ENCODE assay signal across 32 cellular contexts in genomic region chr2:187126247-187127005, GRCh38.
"Had no signal": no experiment of that assay in that cellular context is flagged by ENCODE, and none has a peak within 500 bp of the region (broad histone marks: within the 10 kb centered on the region; RNA-seq: fewer than 3 reads in every experiment).

No MANE protein-coding gene starts in this region.

- H3K36me3 ChIP-seq: brain microvascular endothelial cell, Peyer's patch, SJSA1, WERI-Rb-1 had no signal

- H3K4me1 Mint-ChIP-seq: activated CD4-positive, alpha-beta T cell treated with anti-CD3 and anti-CD28 coated beads, Interleukin-2, amount 10 ng/mL, durations not matched to agents 24 days and 14 days; activated naive CD8-positive, alpha-beta T cell treated with anti-CD3 and anti-CD28 coated beads for 36 hours; T-helper 17 cell had no signal

- H3K4me2 ChIP-seq: KMS-11, SK-N-SH had no signal

- H3K4me3 ChIP-seq: Peyer's patch, SJSA1 had no signal

- H3K9me3 Mint-ChIP-seq: activated CD4-positive, alpha-beta T cell treated with anti-CD3 and anti-CD28 coated beads, Interleukin-2, amount 10 ng/mL, durations not matched to agents 24 days and 14 days; activated naive CD4-positive, alpha-beta T cell treated with anti-CD3 and anti-CD28 coated beads for 36 hours; activated T-cell treated with anti-CD3 and anti-CD28 coated beads, Interleukin-2, amount 50 U/mL, for 24 hours; activated T-helper 2 cell treated with anti-CD3 and anti-CD28 coated beads, Interferon-gamma antibody, Interleukin-2, Interleukin-4, amounts not matched to agents 10 μg/mL and 5 μg/mL and 100 μg/mL, durations not matched to agents 14 hours and 24 hours and 36 hours had no signal

- H3K27me3 ChIP-seq: brain microvascular endothelial cell, Peyer's patch, SJSA1 had no signal

- H3K36me3 Mint-ChIP-seq: activated naive CD8-positive, alpha-beta T cell treated with anti-CD3 and anti-CD28 coated beads for 36 hours had no signal

- H3K27ac ChIP-seq: brain microvascular endothelial cell, KMS-11, Peyer's patch, SJSA1, WERI-Rb-1 had no signal

- H3K9ac ChIP-seq: KMS-11, SK-N-SH had no signal

- ATAC-seq: activated CD8-positive, alpha-beta T cell treated with anti-CD3 and anti-CD28 coated beads, Interleukin-2, amount 10 ng/mL, durations not matched to agents 7 days and 5 days; PC-3; T-helper 17 cell had no signal

- H3K27me3 Mint-ChIP-seq: activated CD4-positive, alpha-beta T cell treated with anti-CD3 and anti-CD28 coated beads, Interleukin-2, amount 10 ng/mL, durations not matched to agents 24 days and 14 days; activated naive CD8-positive, alpha-beta T cell treated with anti-CD3 and anti-CD28 coated beads for 36 hours; activated T-cell treated with anti-CD3 and anti-CD28 coated beads, Interleukin-2, amount 50 U/mL, for 24 hours; T-helper 17 cell had no signal

- H3K4me3 Mint-ChIP-seq: activated CD4-positive, alpha-beta T cell treated with anti-CD3 and anti-CD28 coated beads, Interleukin-2, amount 10 ng/mL, durations not matched to agents 24 days and 14 days; activated CD8-positive, alpha-beta T cell treated with anti-CD3 and anti-CD28 coated beads, Interleukin-2, amount 10 ng/mL, durations not matched to agents 7 days and 5 days; activated naive CD4-positive, alpha-beta T cell treated with anti-CD3 and anti-CD28 coated beads for 36 hours; activated naive CD8-positive, alpha-beta T cell treated with anti-CD3 and anti-CD28 coated beads for 36 hours; activated T-cell treated with anti-CD3 and anti-CD28 coated beads, Interleukin-2, amount 50 U/mL, for 24 hours; T-helper 17 cell had no signal

- H3K27ac Mint-ChIP-seq: activated CD4-positive, alpha-beta T cell treated with anti-CD3 and anti-CD28 coated beads, Interleukin-2, amount 10 ng/mL, durations not matched to agents 24 days and 14 days; activated CD8-positive, alpha-beta T cell treated with anti-CD3 and anti-CD28 coated beads, Interleukin-2, amount 10 ng/mL, durations not matched to agents 7 days and 5 days; activated naive CD4-positive, alpha-beta T cell treated with anti-CD3 and anti-CD28 coated beads for 36 hours; activated naive CD8-positive, alpha-beta T cell treated with anti-CD3 and anti-CD28 coated beads for 36 hours; activated T-cell treated with anti-CD3 and anti-CD28 coated beads, Interleukin-2, amount 50 U/mL, for 24 hours; activated T-helper 2 cell treated with anti-CD3 and anti-CD28 coated beads, Interferon-gamma antibody, Interleukin-2, Interleukin-4, amounts not matched to agents 10 μg/mL and 5 μg/mL and 100 μg/mL, durations not matched to agents 14 hours and 24 hours and 36 hours; T-helper 17 cell had no signal

- H3K9me3 ChIP-seq: Peyer's patch, SJSA1, SK-N-SH had no signal

- DNase-seq: activated CD4-positive, alpha-beta T cell treated with anti-CD3 and anti-CD28 coated beads, Interleukin-2, amount 10 ng/mL, durations not matched to agents 24 days and 14 days; activated CD4-positive, alpha-beta T cell treated with anti-CD3 and anti-CD28 coated beads, Interleukin-2, amount 50 U/mL, for 4 hours; activated CD8-positive, alpha-beta T cell treated with anti-CD3 and anti-CD28 coated beads, Interleukin-2, amount 10 ng/mL, durations not matched to agents 7 days and 5 days; activated gamma-delta T cell; activated naive CD4-positive, alpha-beta T cell treated with anti-CD3 and anti-CD28 coated beads for 36 hours; activated naive CD8-positive, alpha-beta T cell treated with anti-CD3 and anti-CD28 coated beads for 36 hours; activated T-cell treated with anti-CD3 and anti-CD28 coated beads, Interleukin-2, amount 50 U/mL, for 24 hours; amniotic stem cell; aorta; brain microvascular endothelial cell; central memory CD4-positive, alpha-beta T cell; MM.1S; MV-4-11; NCI-H1092; NCI-H1436 treated with DMSO at 0.1 percent for 48 hours; NCI-H1694 treated with DMSO at 0.1 percent for 48 hours; NCI-H2029; NCI-H345; NCI-H510A; NCI-H526; NK-92 treated with Interleukin-12 subunit alpha and Interleukin-12 subunit beta, amount 100 ng/mL, for 24 hours; PC-3; Peyer's patch; RPMI8226; SHP77 treated with DMSO at 0.1 percent for 48 hours; SK-N-SH; T-helper 17 cell; T-helper 9 cell; WERI-Rb-1 had no signal

- H3K4me1 ChIP-seq: Peyer's patch, SJSA1 had no signal
